8 cellular contexts compared by ENCODE assay signal in genomic region chr4:87150498-87151261, GRCh38.
DNase-seq lines count a peak whose midpoint lies in the region; ATAC-seq, FAIRE-seq and TF ChIP-seq lines count a peak whose summit lies in the region.

No MANE protein-coding gene starts in this region.

- TF ChIP-seq EP300 in K562 (IDR thresholded peaks at IDR 0.05; ENCODE audit: low read length): no peak

- no peak overlapping the region for H3K4me2 ChIP-seq in K562 (ENCODE audit: insufficient read depth, low read length)

- H3K4me3 ChIP-seq in RWPE2 (ENCODE audit: severe bottlenecking) (no peak overlapping the region), K562 (no peak overlapping the region), small intestine (ENCODE audit: low read depth in 1 of 2, low read length in 2 of 2) (no peak overlapping the region)

- no peak for TF ChIP-seq POLR2A in K562 (conservative IDR thresholded peaks at IDR 0.05)

- 31% methylated on average over 2 of the region's 2 CpGs for WGBS in K562 (ENCODE audit: insufficient coverage, low coverage, missing lambda C conversion rate)
- WGBS in small intestine, 3 donors: 32 to 38% (median 36%) methylated on average over 2 of the region's 2 CpGs

- peak; percentile 88 for TF ChIP-seq CTCF in RWPE2 (IDR thresholded peaks at IDR 0.05; ENCODE audit: poor library complexity, severe bottlenecking)
- TF ChIP-seq CTCF in K562 (IDR thresholded peaks at IDR 0.05 in 2 of 3, conservative IDR thresholded peaks at IDR 0.05 in 1 of 3; ENCODE audit: insufficient read depth in 2 of 3, low read depth in 1 of 3, low read length in 3 of 3): peak; percentile 72 to 93 (median 85)

- H3K36me3 ChIP-seq in RWPE2 (ENCODE audit: low read depth): no peaks in the 10 kb centered on the region
- H3K36me3 ChIP-seq in K562 (ENCODE audit: control insufficient read depth, insufficient read depth, low read length): no peaks in the 10 kb centered on the region
- H3K36me3 ChIP-seq in small intestine (ENCODE audit: control insufficient read depth in 2 of 2, insufficient read depth in 2 of 2, low read length in 2 of 2): no peaks in the 10 kb centered on the region

- no peak overlapping the region for H3K9ac ChIP-seq in K562 (ENCODE audit: insufficient read depth in 1 of 2, low read depth in 2 of 2, low read length in 2 of 2)

- no peaks in the 10 kb centered on the region for H3K9me3 ChIP-seq in RWPE2 (ENCODE audit: severe bottlenecking)
- no peaks in the 10 kb centered on the region for H3K9me3 ChIP-seq in K562 (replicated peaks; ENCODE audit: control insufficient read depth, insufficient read depth, low read depth, low read length)
- no peaks in the 10 kb centered on the region for H3K9me3 ChIP-seq in small intestine (ENCODE audit: control insufficient read depth, low read depth)

- POLR2A ChIA-PET in K562 (lab: Yijun Ruan, JAX): interaction anchor here (0.7 to 1.6 kb wide), 3 partner anchors 14 to 31 kb away, joined by 3 to 4 read pairs (median 3); no protein-coding TSS in a partner anchor

- H3K79me2 ChIP-seq in K562 (ENCODE audit: control insufficient read depth, insufficient read depth, low read length): no peaks in the 10 kb centered on the region

- no peaks in the 10 kb centered on the region for H3K4me1 ChIP-seq in RWPE2 (ENCODE audit: insufficient read depth, poor library complexity, severe bottlenecking)
- H3K4me1 ChIP-seq in K562 (replicated peaks in 1 of 2; ENCODE audit: control insufficient read depth in 2 of 2, insufficient read depth in 2 of 2, low read length in 2 of 2): no peaks in the 10 kb centered on the region
- no peaks in the 10 kb centered on the region for H3K4me1 ChIP-seq in small intestine (ENCODE audit: control insufficient read depth in 2 of 2, insufficient read depth in 1 of 2, low read depth in 1 of 2, low read length in 1 of 2)

- H3K9me1 ChIP-seq in K562 (ENCODE audit: control insufficient read depth, insufficient read depth, low read length): no peaks in the 10 kb centered on the region

- DNase-seq in GF-D8 (lab: John Stamatoyannopoulos, UW): peak; percentile 37
- peak; percentile 67 for DNase-seq in M059J (ENCODE audit: low read depth)
- DNase-seq in RWPE2 (ENCODE audit: low spot score): no peak
- DNase-seq in K562 (ENCODE audit: extremely low read depth in 1 of 4, low spot score in 3 of 4): peak; percentile 51 to 79 (median 54)
- DNase-seq in iPS DF 19.7 (ENCODE audit: low read depth, low spot score): peak; percentile 5
- peak; percentile 85 for DNase-seq in small intestine
- DNase-seq in NK-92 (lab: John Stamatoyannopoulos, UW; ENCODE audit: unreplicated experiment): no peak

- CTCF ChIA-PET in K562 (lab: Yijun Ruan, JAX; ENCODE audit: low intra/inter-chr PET ratio): interaction anchor here (0.9 to 2.3 kb wide), 6 partner anchors 85 to 315 kb away, joined by 3 to 23 read pairs (median 4); no protein-coding TSS in a partner anchor

- peak; percentile 71 for ATAC-seq in GM21717 (IDR thresholded peaks at IDR 0.05; ENCODE audit: unreplicated experiment)
- peak; percentile 67 for ATAC-seq in RWPE2 (ENCODE audit: low read depth)
- peak; percentile 89 for ATAC-seq in K562

- TF ChIP-seq RAD21 in K562 (CRISPR knock-in tag; conservative IDR thresholded peaks at IDR 0.05 in 1 of 2, IDR thresholded peaks at IDR 0.05 in 1 of 2): peak; percentile 81 to 90

- in situ Hi-C loops in K562 (cut with MboI): loop anchor here (5.0 kb wide), 1 partner anchor 82 kb away; no protein-coding TSS in a partner anchor

- no peaks in the 10 kb centered on the region for H4K20me1 ChIP-seq in K562 (replicated peaks; ENCODE audit: control insufficient read depth, insufficient read depth, low read length)

- intact Hi-C loops in K562 (cut with micrococcal nuclease): loop anchor here (1.0 kb wide), 3 partner anchors 85 to 315 kb away; no protein-coding TSS in a partner anchor

- no TSS peak for BruUV-seq in K562 (replicated peaks; lab: Mats Ljungman, UMichigan)

- H3K27me3 ChIP-seq in RWPE2 (ENCODE audit: insufficient read depth, poor library complexity, severe bottlenecking) (no peaks in the 10 kb centered on the region), K562 (ENCODE audit: control insufficient read depth in 2 of 2, insufficient read depth in 2 of 2, low read length in 2 of 2) (no peaks in the 10 kb centered on the region), small intestine (ENCODE audit: control insufficient read depth in 2 of 2, insufficient read depth in 2 of 2, low read length in 2 of 2) (no peaks in the 10 kb centered on the region)

- H2AFZ ChIP-seq in K562 (ENCODE audit: low read depth, low read length): no peak overlapping the region

- FAIRE-seq in K562 (lab: Jason Lieb, UNC) (peak; percentile 92), small intestine (lab: Jason Lieb, UNC) (peak; percentile 15)

- H3K27ac ChIP-seq in RWPE2 (ENCODE audit: poor library complexity, severe bottlenecking) (no peak overlapping the region), K562 (ENCODE audit: extremely low read depth, low read depth, low read length) (no peak overlapping the region), small intestine (ENCODE audit: low read depth in 1 of 2, low read length in 1 of 2) (no peak overlapping the region)

TF ChIP-seq in K562, 482 proteins besides CTCF, POLR2A, EP300 and RAD21 (continues in another document):
- TF ChIP-seq NELFE (IDR thresholded peaks at IDR 0.05; ENCODE audit: insufficient read depth, insufficient read length): no peak
- no peak for TF ChIP-seq E2F6 (IDR thresholded peaks at IDR 0.05; ENCODE audit: borderline replicate concordance in 1 of 2, extremely low read depth in 1 of 2, insufficient read depth in 1 of 2, insufficient read length in 1 of 2, low read depth in 1 of 2, low read length in 1 of 2, poor library complexity in 1 of 2, severe bottlenecking in 1 of 2)
- 0 out of 2 replicates have a peak, but pooled peaks have one; percentile 27 for TF ChIP-seq PML (IDR thresholded peaks at IDR 0.05; ENCODE audit: low read length)
- no peak for TF ChIP-seq GABPA (tag; conservative IDR thresholded peaks at IDR 0.05; ENCODE audit: low read depth)
- no peak for TF ChIP-seq CBFB (CRISPR knock-in tag; IDR thresholded peaks at IDR 0.05)
- TF ChIP-seq VEZF1 (CRISPR knock-in tag; IDR thresholded peaks at IDR 0.05): peak; percentile 60
- TF ChIP-seq PREB (CRISPR knock-in tag; IDR thresholded peaks at IDR 0.05): 0 out of 2 replicates have a peak, but pooled peaks have one; percentile 50
- TF ChIP-seq ERF (CRISPR knock-in tag; IDR thresholded peaks at IDR 0.05): no peak
- TF ChIP-seq FOXK2 (conservative IDR thresholded peaks at IDR 0.05 in 1 of 2, IDR thresholded peaks at IDR 0.05 in 1 of 2; ENCODE audit: low read depth in 2 of 2): no peak
- TF ChIP-seq, protein P1, sequence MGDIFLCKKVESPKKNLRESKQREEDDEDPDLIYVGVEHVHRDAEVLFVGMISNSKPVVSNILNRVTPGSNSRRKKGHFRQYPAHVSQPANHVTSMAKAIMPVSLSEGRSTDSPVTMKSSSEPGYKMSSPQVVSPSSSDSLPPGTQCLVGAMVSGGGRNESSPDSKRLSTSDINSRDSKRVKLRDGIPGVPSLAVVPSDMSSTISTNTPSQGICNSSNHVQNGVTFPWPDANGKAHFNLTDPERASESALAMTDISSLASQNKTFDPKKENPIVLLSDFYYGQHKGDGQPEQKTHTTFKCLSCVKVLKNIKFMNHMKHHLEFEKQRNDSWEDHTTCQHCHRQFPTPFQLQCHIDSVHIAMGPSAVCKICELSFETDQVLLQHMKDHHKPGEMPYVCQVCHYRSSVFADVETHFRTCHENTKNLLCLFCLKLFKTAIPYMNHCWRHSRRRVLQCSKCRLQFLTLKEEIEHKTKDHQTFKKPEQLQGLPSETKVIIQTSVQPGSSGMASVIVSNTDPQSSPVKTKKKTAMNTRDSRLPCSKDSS (IDR thresholded peaks at IDR 0.05; ENCODE audit: low read depth, partially characterized antibody): no peak
- no peak for TF ChIP-seq MXI1 (IDR thresholded peaks at IDR 0.05; ENCODE audit: low read depth, low read length)
- peak; percentile 80 for TF ChIP-seq DEAF1 (CRISPR knock-in tag; IDR thresholded peaks at IDR 0.05)

Comparison
In these comparisons a context has a peak if more than half of its experiments do, and no peak if none do; other contexts are left out.
1. DNase-seq: peak in GF-D8 (single experiment), M059J (single experiment), K562 (4 of 4), iPS DF 19.7 (single experiment) and small intestine (single experiment); none in RWPE2 (single experiment) and NK-92 (single experiment).
2. Peak in every context shown above with its lines, with median percentiles within 50 percentile points of each other: ATAC-seq.